10 cellular contexts compared by ENCODE assay signal in genomic region chr10:19958787-19959186, GRCh38.
DNase-seq lines count a peak whose midpoint lies in the region; ATAC-seq and TF ChIP-seq lines count a peak whose summit lies in the region.
"Had no signal": no experiment of that assay in that cellular context is flagged by ENCODE, and none has a peak within 500 bp of the region (broad histone marks: within the 10 kb centered on the region; RNA-seq: fewer than 3 reads in every experiment).

No MANE protein-coding gene starts in this region.

- TF ChIP-seq POLR2A in breast epithelium (IDR thresholded peaks at IDR 0.05), result no peak

- no peak for DNase-seq in caudate nucleus (lab: John Stamatoyannopoulos, UW)
- DNase-seq in GM23248, result no peak
- DNase-seq in SKM-1 (lab: John Stamatoyannopoulos, UW; ENCODE audit: unreplicated experiment), result no peak
- DNase-seq in breast epithelium (ENCODE audit: low spot score in 2 of 2), result no peak
- DNase-seq in NCI-H1930 (lab: John Stamatoyannopoulos, UW), result no peak
- DNase-seq: NCI-H1092; stimulated activated naive CD4-positive, alpha-beta T cell had no signal

- H3K9ac ChIP-seq in GM23248, result no peak overlapping the region

- H3K27ac ChIP-seq in caudate nucleus (ENCODE audit: low read depth, low read length) (peak overlapping the region; percentile 20), GM23248 (no peak overlapping the region), breast epithelium (no peak overlapping the region)

- intact Hi-C loops in breast epithelium (cut with DNase I; ENCODE audit: low total_unique reads), result no loop called here

- no peaks in the 10 kb centered on the region for H3K9me2 ChIP-seq in GM23248 (ENCODE audit: insufficient read depth)

- H3K4me1 ChIP-seq in GM23248 (ENCODE audit: insufficient read depth) (no peaks in the 10 kb centered on the region), breast epithelium (no peaks in the 10 kb centered on the region)

- H3K9me3 ChIP-seq in GM23248 (ENCODE audit: low read depth) (no peaks in the 10 kb centered on the region), breast epithelium (no peaks in the 10 kb centered on the region)

- no peaks in the 10 kb centered on the region for H3F3A ChIP-seq in GM23248 (ENCODE audit: insufficient read depth)

- no peak overlapping the region for H3K4me3 ChIP-seq in GM23248
- H3K4me3 ChIP-seq in breast epithelium, result no peak overlapping the region

- H3K27me3 ChIP-seq in GM23248 (replicated peaks; ENCODE audit: insufficient read depth) (no peaks in the 10 kb centered on the region), breast epithelium (no peaks in the 10 kb centered on the region)

- peak; percentile 97 for ATAC-seq in GM18498 (IDR thresholded peaks at IDR 0.05; ENCODE audit: unreplicated experiment)
- peak; percentile 89 for ATAC-seq in GM19468 (IDR thresholded peaks at IDR 0.05; ENCODE audit: extremely low read depth, unreplicated experiment)
- ATAC-seq in HG03045 (IDR thresholded peaks at IDR 0.05; ENCODE audit: unreplicated experiment), result peak; percentile 84

- no peaks in the 10 kb centered on the region for H3K79me2 ChIP-seq in GM23248 (ENCODE audit: insufficient read depth)

- H3K4me2 ChIP-seq in GM23248 (ENCODE audit: unreplicated experiment), result no peak overlapping the region

- no peaks in the 10 kb centered on the region for H3K36me3 ChIP-seq in GM23248 (ENCODE audit: low read depth)
- no peaks in the 10 kb centered on the region for H3K36me3 ChIP-seq in breast epithelium

- TF ChIP-seq CTCF in breast epithelium (IDR thresholded peaks at IDR 0.05), result no peak

- no peaks in the 10 kb centered on the region for H4K20me1 ChIP-seq in GM23248 (ENCODE audit: insufficient read depth)

- in situ Hi-C loops in GM23248 (cut with MboI), result no loop called here

- H2AFZ ChIP-seq in GM23248, result no peak overlapping the region
